22 cellular contexts compared by ENCODE assay signal in the genomic region with DNA sequence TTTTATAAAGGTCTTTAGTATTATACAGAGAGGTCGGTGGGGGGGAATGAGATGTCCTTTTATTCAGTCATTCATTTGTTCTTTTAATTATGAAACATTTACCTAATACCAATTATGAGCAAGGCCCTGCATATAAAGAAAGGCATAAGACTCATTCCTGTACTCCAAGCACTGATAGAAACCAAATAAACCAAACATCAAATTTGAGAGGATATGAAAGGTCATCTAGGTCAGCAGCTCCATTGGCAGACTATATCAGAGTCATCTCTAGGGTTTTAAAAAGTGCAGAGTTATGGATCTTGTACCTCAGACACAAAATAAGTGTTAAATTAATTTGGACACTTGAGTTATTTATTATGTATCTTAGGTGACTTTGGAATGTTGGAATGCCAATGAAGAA.
"Had no signal": no experiment of that assay in that cellular context is flagged by ENCODE, and none has a peak within 500 bp of the region (broad histone marks: within the 10 kb centered on the region; RNA-seq: fewer than 3 reads in every experiment).

No MANE protein-coding gene starts in this region.

- H3K4me1 Mint-ChIP-seq: endodermal cell had no signal

- ATAC-seq: effector memory CD8-positive, alpha-beta T cell; esophagus mucosa; foreskin keratinocyte; gastrocnemius medialis; gastroesophageal sphincter; heart left ventricle; heart right ventricle had no signal

- DNase-seq: colonic mucosa; cortex of kidney; dermis blood vessel endothelial cell; dorsolateral prefrontal cortex; effector CD4-positive, alpha-beta T cell; effector CD8-positive, alpha-beta T cell; effector memory CD4-positive, alpha-beta T cell; effector memory CD8-positive, alpha-beta T cell; endodermal cell; erythroblast; esophagus squamous epithelium; foreskin fibroblast; foreskin keratinocyte; foreskin melanocyte; gastrocnemius medialis; head of caudate nucleus; heart left ventricle; heart right ventricle had no signal

- FAIRE-seq: endothelial cell of umbilical vein had no signal

- H3K4me3 Mint-ChIP-seq: dendritic cell treated with granulocyte-macrophage colony-stimulating factor and Interleukin-4, amounts not matched to agents 40 ng/mL and 50 ng/mL, for 4 days; effector memory CD8-positive, alpha-beta T cell; endodermal cell had no signal

- H3K27me3 Mint-ChIP-seq: dendritic cell treated with granulocyte-macrophage colony-stimulating factor and Interleukin-4, amounts not matched to agents 40 ng/mL and 50 ng/mL, for 4 days; effector memory CD8-positive, alpha-beta T cell had no signal

- H3K27ac Mint-ChIP-seq: dendritic cell treated with granulocyte-macrophage colony-stimulating factor and Interleukin-4, amounts not matched to agents 40 ng/mL and 50 ng/mL, for 4 days; effector memory CD8-positive, alpha-beta T cell; endodermal cell had no signal

- H3K9me3 Mint-ChIP-seq: dendritic cell treated with granulocyte-macrophage colony-stimulating factor and Interleukin-4, amounts not matched to agents 40 ng/mL and 50 ng/mL, for 4 days; effector memory CD8-positive, alpha-beta T cell had no signal
